25 cellular contexts compared by ENCODE assay signal in the genomic region with DNA sequence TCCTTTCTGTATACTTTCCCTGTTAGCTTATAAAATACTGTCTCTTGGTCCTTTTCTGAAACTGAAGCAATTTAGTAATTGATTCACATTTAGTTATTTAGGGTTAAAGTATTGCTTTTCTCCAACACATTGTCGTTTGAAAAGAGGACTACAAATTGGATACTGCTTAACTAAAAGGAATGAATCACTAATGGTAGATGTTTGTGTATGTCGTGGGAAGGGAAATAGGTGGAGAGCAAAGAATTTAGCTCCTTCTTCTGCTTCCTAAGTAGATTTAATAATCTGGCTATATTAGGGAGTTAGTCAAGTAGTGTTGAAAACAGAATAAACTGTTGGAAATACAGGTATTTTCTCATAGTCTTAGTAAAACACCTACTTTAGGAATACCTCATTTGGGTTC. TPM values are rescaled to one million over a fixed set of nuclear protein-coding genes. Genes with fewer than 3 reads are reported as not detected.
DNase-seq lines count a peak whose midpoint lies in the region; ATAC-seq, FAIRE-seq and TF ChIP-seq lines count a peak whose summit lies in the region.
"Had no signal": no experiment of that assay in that cellular context is flagged by ENCODE, and none has a peak within 500 bp of the region (broad histone marks: within the 10 kb centered on the region; RNA-seq: fewer than 3 reads in every experiment).

No MANE protein-coding gene starts in this region.

- peaks cover 10% of the 10 kb centered on the region for H3K36me3 Mint-ChIP-seq in mesothelial cell of epicardium

- no peaks in the 10 kb centered on the region for H3K9me3 Mint-ChIP-seq in mesothelial cell of epicardium
- H3K9me3 Mint-ChIP-seq: activated naive CD4-positive, alpha-beta T cell treated with anti-CD3 and anti-CD28 coated beads, Interleukin-2, amount 50 U/mL, for 24 hours; activated T-helper 1 cell treated with anti-CD3 and anti-CD28 coated beads, Interleukin-12 subunit alpha, Interleukin-12 subunit beta, Interleukin-2, Interleukin-4 antibody, amounts not matched to agents 30 ng/mL and 10 ng/mL and 1 ng/mL, durations not matched to agents 14 hours and 24 hours and 36 hours; memory B cell had no signal

- H3K27me3 ChIP-seq in K562 (ENCODE audit: control insufficient read depth in 2 of 2, insufficient read depth in 2 of 2, low read length in 2 of 2) = no peaks in the 10 kb centered on the region
- H3K27me3 ChIP-seq: BLaER1 treated with 17β-estradiol and CSF1 and Interleukin-3, amounts not matched to agents 10 nM and 100 nM; dorsolateral prefrontal cortex; heart left ventricle; uterus had no signal

- H3K27me3 Mint-ChIP-seq in mesothelial cell of epicardium (ENCODE audit: low read depth) = no peaks in the 10 kb centered on the region
- H3K27me3 Mint-ChIP-seq: activated naive CD4-positive, alpha-beta T cell treated with anti-CD3 and anti-CD28 coated beads, Interleukin-2, amount 50 U/mL, for 24 hours; memory B cell had no signal

- H3K4me1 ChIP-seq in K562 (replicated peaks in 1 of 2; ENCODE audit: control insufficient read depth in 2 of 2, insufficient read depth in 2 of 2, low read length in 2 of 2) = no peaks in the 10 kb centered on the region

- H3K4me3 ChIP-seq in K562 = no peak overlapping the region
- H3K4me3 ChIP-seq: BLaER1 treated with 17β-estradiol and CSF1 and Interleukin-3, amounts not matched to agents 10 nM and 100 nM; dorsolateral prefrontal cortex; heart left ventricle; SK-N-MC; thoracic aorta; uterus had no signal

- peaks cover 60% of the 10 kb centered on the region for H3K79me2 ChIP-seq in K562 (ENCODE audit: control insufficient read depth, insufficient read depth, low read length)

- TF ChIP-seq POLR2A in K562 (conservative IDR thresholded peaks at IDR 0.05) = no peak

- WGBS in K562 (ENCODE audit: insufficient coverage, low coverage, missing lambda C conversion rate) = 26% methylated on average over 2 of the region's 2 CpGs

- H3K27ac Mint-ChIP-seq in mesothelial cell of epicardium = peak overlapping the region; percentile 75
- H3K27ac Mint-ChIP-seq: activated T-helper 1 cell treated with anti-CD3 and anti-CD28 coated beads, Interleukin-12 subunit alpha, Interleukin-12 subunit beta, Interleukin-2, Interleukin-4 antibody, amounts not matched to agents 30 ng/mL and 10 ng/mL and 1 ng/mL, durations not matched to agents 14 hours and 24 hours and 36 hours; memory B cell had no signal

- DNase-seq in D721Med (ENCODE audit: insufficient read length, low spot score) (no peak), HT1080 (ENCODE audit: low read depth) (peak; percentile 4), K562 (ENCODE audit: extremely low read depth in 1 of 4, low spot score in 3 of 4) (no peak), mesothelial cell of epicardium (ENCODE audit: low spot score in 2 of 2, unreplicated experiment in 2 of 2) (no peak), NCI-H2107 (lab: John Stamatoyannopoulos, UW) (no peak), activated T-cell treated with anti-CD3 and anti-CD28 coated beads for 4 hours (no peak), NCI-H2196 treated with DMSO at 0.1 percent for 48 hours (lab: John Stamatoyannopoulos, UW; ENCODE audit: unreplicated experiment) (no peak)
- DNase-seq: Caco-2; dorsolateral prefrontal cortex; heart left ventricle; left cardiac atrium; NCI-H1694; NCI-H526 treated with DMSO at 0.1 percent for 48 hours; stimulated activated CD4-positive, alpha-beta T cell treated with anti-CD3 and anti-CD28 coated beads, Interleukin-4, amount 100 ng/mL, for 24 hours; stimulated activated naive CD4-positive, alpha-beta T cell; uterus had no signal

- no peak overlapping the region for H2AFZ ChIP-seq in K562 (ENCODE audit: low read depth, low read length)

- H3K9ac ChIP-seq in K562 (ENCODE audit: insufficient read depth in 1 of 2, low read depth in 2 of 2, low read length in 2 of 2) = no peak overlapping the region
- H3K9ac ChIP-seq: BLaER1 treated with 17β-estradiol and CSF1 and Interleukin-3, amounts not matched to agents 10 nM and 100 nM had no signal

- ATAC-seq in K562 (no peak), HG02840 (IDR thresholded peaks at IDR 0.05; ENCODE audit: low FRiP score, unreplicated experiment) (no peak)
- ATAC-seq: heart left ventricle, left cardiac atrium had no signal

- CTCF ChIA-PET in K562 (lab: Yijun Ruan, JAX; ENCODE audit: low intra/inter-chr PET ratio) = no interaction called here

- no peaks in the 10 kb centered on the region for H3K9me1 ChIP-seq in K562 (ENCODE audit: control insufficient read depth, insufficient read depth, low read length)

- H3K27ac ChIP-seq in K562 (ENCODE audit: extremely low read depth, low read depth, low read length) = no peak overlapping the region
- H3K27ac ChIP-seq: BLaER1 treated with 17β-estradiol and CSF1 and Interleukin-3, amounts not matched to agents 10 nM and 100 nM; dorsolateral prefrontal cortex; epithelial cell of prostate; heart left ventricle; RWPE1; SK-N-MC; thoracic aorta; uterus had no signal

- H3K4me3 Mint-ChIP-seq in mesothelial cell of epicardium = no peak overlapping the region
- H3K4me3 Mint-ChIP-seq: activated naive CD4-positive, alpha-beta T cell treated with anti-CD3 and anti-CD28 coated beads, Interleukin-2, amount 50 U/mL, for 24 hours; activated T-helper 1 cell treated with anti-CD3 and anti-CD28 coated beads, Interleukin-12 subunit alpha, Interleukin-12 subunit beta, Interleukin-2, Interleukin-4 antibody, amounts not matched to agents 30 ng/mL and 10 ng/mL and 1 ng/mL, durations not matched to agents 14 hours and 24 hours and 36 hours; memory B cell had no signal

- in situ Hi-C loops in K562 (cut with MboI) = no loop called here

- H3K36me3 ChIP-seq in K562 (ENCODE audit: control insufficient read depth, insufficient read depth, low read length) = peaks cover 8% of the 10 kb centered on the region; the same call in 2 of the 3 replicates
- H3K36me3 ChIP-seq: heart left ventricle, thoracic aorta, uterus had no signal

- POLR2A ChIA-PET in K562 (lab: Yijun Ruan, JAX) = interaction anchor here (0.6 to 1.2 kb wide), 3 partner anchors 17 to 192 kb away, joined by 3 to 5 read pairs (median 4); no protein-coding TSS in a partner anchor

- no peak for TF ChIP-seq RAD21 in K562 (CRISPR knock-in tag; conservative IDR thresholded peaks at IDR 0.05 in 1 of 2, IDR thresholded peaks at IDR 0.05 in 1 of 2)

- intact Hi-C loops in K562 (cut with micrococcal nuclease) = no loop called here

- H3K4me2 ChIP-seq in K562 (ENCODE audit: insufficient read depth, low read length) = no peak overlapping the region
- H3K4me2 ChIP-seq: BLaER1 treated with 17β-estradiol and CSF1 and Interleukin-3, amounts not matched to agents 10 nM and 100 nM had no signal

- FAIRE-seq in D721Med (lab: Jason Lieb, UNC) (peak; percentile 11), K562 (lab: Jason Lieb, UNC) (no peak)

- H4K20me1 ChIP-seq in K562 (replicated peaks; ENCODE audit: control insufficient read depth, insufficient read depth, low read length) = no peaks in the 10 kb centered on the region

- no peak for TF ChIP-seq EP300 in K562 (IDR thresholded peaks at IDR 0.05; ENCODE audit: low read length)

- TF ChIP-seq CTCF in D721Med (IDR thresholded peaks at IDR 0.05; ENCODE audit: insufficient read depth, missing control alignments) (no peak), K562 (IDR thresholded peaks at IDR 0.05 in 2 of 3, conservative IDR thresholded peaks at IDR 0.05 in 1 of 3; ENCODE audit: insufficient read depth in 2 of 3, low read depth in 1 of 3, low read length in 3 of 3) (no peak), mesothelial cell of epicardium (IDR thresholded peaks at IDR 0.05; ENCODE audit: unreplicated experiment) (no peak)

- no peaks in the 10 kb centered on the region for H3K9me3 ChIP-seq in K562 (replicated peaks; ENCODE audit: control insufficient read depth, insufficient read depth, low read depth, low read length)
- H3K9me3 ChIP-seq: Caco-2, heart left ventricle, thoracic aorta, uterus had no signal

- peaks cover 20% of the 10 kb centered on the region for H3K4me1 Mint-ChIP-seq in mesothelial cell of epicardium

- no TSS peak for BruUV-seq in K562 (replicated peaks; lab: Mats Ljungman, UMichigan)

TF ChIP-seq in K562, 482 proteins besides CTCF, POLR2A, EP300 and RAD21:
- TF ChIP-seq ZNF79 (CRISPR knock-in tag; IDR thresholded peaks at IDR 0.05; ENCODE audit: low read depth) (peak; percentile 65; the same call in 1 of the 2 replicates), XRCC4 (IDR thresholded peaks at IDR 0.05; ENCODE audit: extremely low read depth, insufficient read depth, insufficient read length) (no peak)
TF ChIP-seq in K562: peak in this region for 1.

RNA-seq across cellular contexts. Expression of gene SLAIN2, which starts 27.9 kb away (rescaled TPM):
- total RNA-seq in HT1080 (2014; rRNA removed; shearing (Covaris generic)) = 37.3 and 64.1 TPM in 2 replicates
- polyA plus RNA-seq in HT1080 (2015; cell fraction: cytosol; rRNA removed) = 48.3 and 61.6 TPM in 2 replicates
- polyA plus RNA-seq in HT1080 (2015; cell fraction: nucleus; rRNA removed) = 27.8 and 37.9 TPM in 2 replicates
- 23.3 and 34.3 TPM in 2 replicates for total RNA-seq in K562 (2011; cell fraction: chromatin; rRNA removed; ENCODE audit: low replicate concordance)
- total RNA-seq in K562 (2011; cell fraction: nucleolus; rRNA removed) = 8.2 and 9.6 TPM in 2 replicates
- 16.6 and 27.1 TPM in 2 replicates for total RNA-seq in K562 (2011; cell fraction: nucleoplasm; rRNA removed)
- total RNA-seq in K562 (2014; rRNA removed) (8.4 and 11.5 TPM in 2 replicates), K562 (2014; rRNA removed; fragmentation: Illumina TruSeq; extraction: Trizol) (35.0 and 36.6 TPM in 2 replicates), K562 (2015; rRNA removed; fragmentation: Illumina TruSeq; extraction: Trizol) (46.9 and 56.8 TPM in 2 replicates), K562 (2021) (42.8 and 43.0 TPM in 2 replicates), mesothelial cell of epicardium (60.1 to 77.1 TPM (median 62.9 TPM) in 3 replicates)
- polyA plus RNA-seq in K562 (2011; rRNA removed) (25.5 and 41.8 TPM in 2 replicates), K562 (2014; fragmentation: Illumina TruSeq; extraction: Trizol) (86.2 and 116 TPM in 2 replicates), K562 (2014; fragmentation: Nextera tagmentation; extraction: Ambion mirVana) (1 to 10 TPM; 3.5 to 6.2 TPM), K562 (2014; rRNA removed) (11.7 and 20.2 TPM in 2 replicates)
- polyA plus RNA-seq in K562 (2011; cell fraction: cytosol; rRNA removed) = 19.2 and 27.7 TPM in 2 replicates
- 23.9 and 24.2 TPM in 2 replicates for polyA plus RNA-seq in K562 (2011; cell fraction: nucleus; rRNA removed)
- polyA plus RNA-seq in K562 (2012) = 42.5 and 45.8 TPM in 2 replicates
- 22.8 and 26.4 TPM in 2 replicates for polyA minus RNA-seq in K562 (2011; rRNA and poly(A)+ RNA removed)
- polyA minus RNA-seq in K562 (2011; cell fraction: cytosol; rRNA and poly(A)+ RNA removed) = 21.3 and 21.8 TPM in 2 replicates
- 12.5 and 32.0 TPM in 2 replicates for polyA minus RNA-seq in K562 (2011; cell fraction: nucleus; rRNA and poly(A)+ RNA removed)
